ENCODE assay signal across 8 cellular contexts in the genomic region with DNA sequence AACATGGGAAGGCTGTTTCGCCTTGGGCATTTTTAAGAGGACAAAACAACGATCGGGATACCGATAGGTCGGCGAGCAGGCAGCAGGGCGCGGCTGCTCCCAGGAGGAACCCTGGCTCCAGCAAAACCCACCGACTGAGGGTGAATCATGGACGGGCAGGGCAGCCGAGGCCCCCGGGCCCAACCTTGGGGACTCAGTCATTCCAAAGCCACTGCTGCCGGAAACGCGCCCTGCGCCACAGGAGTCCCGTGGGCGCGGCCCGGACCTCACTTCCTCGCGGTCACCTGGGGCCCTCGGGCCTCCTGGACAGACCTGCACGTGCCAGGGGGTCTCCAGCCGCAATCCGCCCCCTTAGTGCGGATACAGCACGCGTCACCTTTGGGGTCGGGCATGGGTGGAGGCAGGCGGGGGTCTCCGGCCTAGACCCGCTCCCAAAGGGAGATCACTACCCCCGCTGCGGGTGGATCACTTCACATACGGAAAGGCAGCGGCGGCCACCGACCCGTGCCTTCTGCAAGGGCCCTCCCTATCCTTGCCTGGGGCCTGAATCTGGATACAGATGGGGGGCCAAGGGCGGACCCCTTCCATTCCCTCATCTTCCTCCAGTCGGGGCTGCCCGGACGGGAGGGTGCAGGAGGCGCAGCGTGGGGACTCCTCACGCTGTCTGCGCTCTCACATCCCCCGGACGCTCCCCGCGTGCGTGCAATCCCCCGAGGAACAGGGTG. TPM values are rescaled to one million over a fixed set of nuclear protein-coding genes. Genes with fewer than 3 reads are reported as not detected.
DNase-seq lines count a peak whose midpoint lies in the region; ATAC-seq, FAIRE-seq and TF ChIP-seq lines count a peak whose summit lies in the region.

No MANE protein-coding gene starts in this region.

- POLR2A ChIA-PET in GM12878 (lab: Charles Lee): interaction anchor here (0.6 to 1.2 kb wide), 3 partner anchors 107 to 343 kb away, joined by 5 to 6 read pairs (median 5); no protein-coding TSS in a partner anchor

- TF ChIP-seq EP300 in GM12878 (IDR thresholded peaks at IDR 0.05; ENCODE audit: borderline replicate concordance in 1 of 2, control insufficient read depth in 1 of 2, low read depth in 2 of 2, low read length in 2 of 2): no peak

- SMC1A ChIA-PET in GM12878 (lab: Charles Lee; ENCODE audit: uncharacterized antibody, unreplicated experiment): no interaction called here

- intact Hi-C loops in GM12878 (cut with micrococcal nuclease; ENCODE audit: unreplicated experiment) (loop anchor here (5.0 to 10.0 kb wide), 4 partner anchors 201 to 1379 kb away; a partner anchor contains a TSS), gastrocnemius medialis (cut with DNase I; ENCODE audit: low total_unique reads) (loop anchor here (2.0 kb wide), 1 partner anchor 1227 kb away; no protein-coding TSS in a partner anchor)

- H3K27ac ChIP-seq in GM12878 (ENCODE audit: control insufficient read depth, insufficient read depth): peak overlapping the region; percentile 91
- H3K27ac ChIP-seq in gastrocnemius medialis: peak overlapping the region; percentile 87 to 92 (median 90)

- H3K27me3 Mint-ChIP-seq in T-helper 2 cell treated with Interferon-gamma antibody and Interleukin-4, amounts not matched to agents 5 μg/mL and 100 μg/mL, for 36 hours (ENCODE audit: low read depth): peaks cover under 1% of the 10 kb centered on the region

- CTCF ChIA-PET in GM12878 (lab: Yijun Ruan, JAX): interaction anchor here (1.3 kb wide), 1 partner anchor 72 kb away, joined by 3 read pairs; no protein-coding TSS in a partner anchor

- in situ Hi-C loops in GM12878 (cut with MboI): no loop called here
- in situ Hi-C loops in gastrocnemius medialis (cut with MboI; ENCODE audit: low sequenced_read_pairs in 4 of 4): no loop called here

- no peak for FAIRE-seq in GM12878 (lab: Jason Lieb, UNC)

- peak; percentile 19 for ATAC-seq in GM21381 (IDR thresholded peaks at IDR 0.05; ENCODE audit: unreplicated experiment)
- ATAC-seq in GM12878: peak; percentile 35
- ATAC-seq in gastrocnemius medialis: peak; percentile 40 to 44

- peak overlapping the region; percentile 92 for H3K4me3 ChIP-seq in GM12878
- peak overlapping the region; percentile 89 for H3K4me3 ChIP-seq in iPS-11a (ENCODE audit: low read depth, low read length)
- peak overlapping the region; percentile 73 to 85 (median 79) for H3K4me3 ChIP-seq in gastrocnemius medialis

- H2AFZ ChIP-seq in GM12878 (ENCODE audit: control insufficient read depth, low read depth, low read length): peak overlapping the region; percentile 35

- RAD21 ChIA-PET in GM12878 (lab: Charles Lee; ENCODE audit: unreplicated experiment): interaction anchor here (0.6 to 2.1 kb wide), 3 partner anchors 39 to 105 kb away, joined by 3 to 16 read pairs (median 8); no protein-coding TSS in a partner anchor

- no peaks in the 10 kb centered on the region for H3K9me3 ChIP-seq in GM12878 (replicated peaks; ENCODE audit: control insufficient read depth, insufficient read depth, low read length)
- H3K9me3 ChIP-seq in gastrocnemius medialis: no peaks in the 10 kb centered on the region

- H3K4me1 ChIP-seq in GM12878 (ENCODE audit: control insufficient read depth, insufficient read depth, low read length) (peaks cover 24% of the 10 kb centered on the region), gastrocnemius medialis (peaks cover 7 to 15% of the 10 kb centered on the region in 2 donors)

- no peak for TF ChIP-seq RAD21 in GM12878 (IDR thresholded peaks at IDR 0.05; ENCODE audit: insufficient read depth, low read depth, low read length)

- H3K4me1 Mint-ChIP-seq in T-helper 2 cell treated with Interferon-gamma antibody and Interleukin-4, amounts not matched to agents 5 μg/mL and 100 μg/mL, for 36 hours (ENCODE audit: low read depth): peaks cover 49% of the 10 kb centered on the region

- under 1% methylated on average over 54 of the region's 54 CpGs for WGBS in GM12878 (ENCODE audit: insufficient coverage, insufficient replicate concordance, low lambda C conversion rate, missing lambda C conversion rate)

- peak overlapping the region; percentile 98 for H3K4me3 Mint-ChIP-seq in T-helper 2 cell treated with Interferon-gamma antibody and Interleukin-4, amounts not matched to agents 5 μg/mL and 100 μg/mL, for 36 hours

- peaks cover 68% of the 10 kb centered on the region for H3K79me2 ChIP-seq in GM12878 (ENCODE audit: control insufficient read depth, insufficient read depth, low read length)

- H3K9ac ChIP-seq in GM12878 (ENCODE audit: control insufficient read depth, insufficient read depth, low read length): peak overlapping the region; percentile 92

- peak overlapping the region; percentile 100 for H3K27ac Mint-ChIP-seq in T-helper 2 cell treated with Interferon-gamma antibody and Interleukin-4, amounts not matched to agents 5 μg/mL and 100 μg/mL, for 36 hours

- H3K36me3 ChIP-seq in GM12878 (ENCODE audit: control insufficient read depth in 2 of 2, insufficient read depth in 2 of 2, low read length in 1 of 2) (no peaks in the 10 kb centered on the region), gastrocnemius medialis (peaks cover 0 to under 1% of the 10 kb centered on the region in 2 donors)

- no peaks in the 10 kb centered on the region for H3K9me3 Mint-ChIP-seq in T-helper 2 cell treated with Interferon-gamma antibody and Interleukin-4, amounts not matched to agents 5 μg/mL and 100 μg/mL, for 36 hours

- TF ChIP-seq POLR2A in GM12878 (IDR thresholded peaks at IDR 0.05; ENCODE audit: low read depth, low read length): 0 out of 2 replicates have a peak, but pooled peaks have one; percentile 16
- TF ChIP-seq POLR2A in gastrocnemius medialis (IDR thresholded peaks at IDR 0.05): peak; percentile 18 to 49

- TF ChIP-seq CTCF in GM12878 (IDR thresholded peaks at IDR 0.05 in 2 of 3, conservative IDR thresholded peaks at IDR 0.05 in 1 of 3; ENCODE audit: control insufficient read depth in 2 of 3, extremely low read depth in 1 of 3, insufficient read depth in 1 of 3, low read depth in 3 of 3, low read length in 3 of 3): no peak
- no peak for TF ChIP-seq CTCF in gastrocnemius medialis (IDR thresholded peaks at IDR 0.05 in 4 of 5, conservative IDR thresholded peaks at IDR 0.05 in 1 of 5)

- DNase-seq in COR-L47 (lab: John Stamatoyannopoulos, UW) (peak; percentile 43), HT1080 (ENCODE audit: low read depth) (peak; percentile 69), GM12878 (ENCODE audit: low read depth, low spot score) (no peak), gastrocnemius medialis (peak; percentile 23 to 49), superior temporal gyrus (ENCODE audit: extremely low spot score) (no peak)
- DNase-seq in T-helper 2 cell treated with Interferon-gamma antibody and Interleukin-4, amounts not matched to agents 5 μg/mL and 100 μg/mL, for 36 hours (ENCODE audit: low spot score): peak; percentile 71

- BruUV-seq in GM12878 (replicated peaks; lab: Mats Ljungman, UMichigan): no TSS peak

- peaks cover 20% of the 10 kb centered on the region for H3K36me3 Mint-ChIP-seq in T-helper 2 cell treated with Interferon-gamma antibody and Interleukin-4, amounts not matched to agents 5 μg/mL and 100 μg/mL, for 36 hours (ENCODE audit: low read depth)

- H3K4me2 ChIP-seq in GM12878 (ENCODE audit: control insufficient read depth, insufficient read depth): peak overlapping the region; percentile 85

- H3K27me3 ChIP-seq in GM12878 (replicated peaks in 1 of 2; ENCODE audit: control insufficient read depth in 2 of 2, insufficient read depth in 2 of 2, low read length in 1 of 2) (no peaks in the 10 kb centered on the region), gastrocnemius medialis (no peaks in the 10 kb centered on the region)

- no peaks in the 10 kb centered on the region for H4K20me1 ChIP-seq in GM12878 (ENCODE audit: control insufficient read depth, insufficient read depth)

RNA-seq across cellular contexts. Expression of a gene that starts 0.7 kb away (rescaled TPM):
- total RNA-seq in HT1080 (2014; rRNA removed; shearing (Covaris generic)): 415 and 517 TPM in 2 replicates
- polyA plus RNA-seq in HT1080 (2015; cell fraction: cytosol; rRNA removed): 763 and 789 TPM in 2 replicates
- polyA plus RNA-seq in HT1080 (2015; cell fraction: nucleus; rRNA removed): 261 and 287 TPM in 2 replicates
- total RNA-seq in GM12878 (2013; cell fraction: nucleolus; rRNA removed): 33.5 and 41.0 TPM in 2 replicates
- total RNA-seq in GM12878 (2014; rRNA removed): 309 and 324 TPM in 2 replicates
- total RNA-seq in GM12878 (2014; rRNA removed; fragmentation: Illumina TruSeq; extraction: Trizol): 434 and 441 TPM in 2 replicates
- total RNA-seq in GM12878 (2021): 359 and 374 TPM in 2 replicates
- 583 TPM for polyA plus RNA-seq in GM12878 (2011; ENCODE audit: low read depth)
- polyA plus RNA-seq in GM12878 (2011; rRNA removed): 704 and 840 TPM in 2 replicates
- polyA plus RNA-seq in GM12878 (2011; cell fraction: cytosol; rRNA removed): 373 and 435 TPM in 2 replicates
- polyA plus RNA-seq in GM12878 (2011; cell fraction: nucleus; rRNA removed): 189 and 231 TPM in 2 replicates
- polyA plus RNA-seq in GM12878 (2012): 330 and 336 TPM in 2 replicates
- 596 and 678 TPM in 2 replicates for polyA plus RNA-seq in GM12878 (2014; fragmentation: Illumina TruSeq; extraction: Trizol)
- polyA plus RNA-seq in GM12878 (2014; fragmentation: Nextera tagmentation; extraction: Ambion mirVana): 1,000 to 10,000 TPM; 2,263 to 2,304 TPM
- 345 and 460 TPM in 2 replicates for polyA plus RNA-seq in GM12878 (2014; rRNA removed)
- 1,000 to 10,000 TPM; 1,248 to 1,349 TPM for polyA plus RNA-seq in GM12878 (2016; fragmentation: Nextera tagmentation; extraction: Ambion mirVana)
- polyA minus RNA-seq in GM12878 (2011; rRNA and poly(A)+ RNA removed): 124 and 150 TPM in 2 replicates
- 43.7 and 51.6 TPM in 2 replicates for polyA minus RNA-seq in GM12878 (2011; cell fraction: cytosol; rRNA and poly(A)+ RNA removed)
- polyA minus RNA-seq in GM12878 (2011; cell fraction: nucleus; rRNA and poly(A)+ RNA removed): 26.1 and 30.3 TPM in 2 replicates
- 100 to 1,000 TPM in 1 of 4 donors, 10 to 100 TPM in 3; 44.9 to 130 (median 58.5) TPM for total RNA-seq in gastrocnemius medialis

RNA-seq across cellular contexts. Expression of a gene that starts 47.6 kb away (rescaled TPM):
- not detected in 2 replicates for total RNA-seq in HT1080 (2014; rRNA removed; shearing (Covaris generic))
- polyA plus RNA-seq in HT1080 (2015; cell fraction: cytosol; rRNA removed): not detected in 2 replicates
- polyA plus RNA-seq in HT1080 (2015; cell fraction: nucleus; rRNA removed): not detected in 2 replicates
- not detected in 2 replicates for total RNA-seq in GM12878 (2013; cell fraction: nucleolus; rRNA removed)
- total RNA-seq in GM12878 (2014; rRNA removed) (not detected in 2 replicates), GM12878 (2014; rRNA removed; fragmentation: Illumina TruSeq; extraction: Trizol) (not detected in 2 replicates), GM12878 (2021) (not detected in 2 replicates), gastrocnemius medialis (not detected)
- not detected for polyA plus RNA-seq in GM12878 (2011; ENCODE audit: low read depth)
- polyA plus RNA-seq in GM12878 (2011; rRNA removed) (0.04 TPM in 1 of 2 replicates, not detected in the other), GM12878 (2014; fragmentation: Illumina TruSeq; extraction: Trizol) (not detected in 2 replicates), GM12878 (2014; fragmentation: Nextera tagmentation; extraction: Ambion mirVana) (not detected), GM12878 (2014; rRNA removed) (not detected in 2 replicates), GM12878 (2016; fragmentation: Nextera tagmentation; extraction: Ambion mirVana) (not detected)
- polyA plus RNA-seq in GM12878 (2011; cell fraction: cytosol; rRNA removed): not detected in 2 replicates
- polyA plus RNA-seq in GM12878 (2011; cell fraction: nucleus; rRNA removed): not detected in 2 replicates
- polyA plus RNA-seq in GM12878 (2012): 0.04 and 0.16 TPM in 2 replicates
- not detected in 2 replicates for polyA minus RNA-seq in GM12878 (2011; rRNA and poly(A)+ RNA removed)
- polyA minus RNA-seq in GM12878 (2011; cell fraction: cytosol; rRNA and poly(A)+ RNA removed): not detected in 2 replicates
- polyA minus RNA-seq in GM12878 (2011; cell fraction: nucleus; rRNA and poly(A)+ RNA removed): 0.12 TPM in 1 of 2 replicates, not detected in the other

Comparison
In these comparisons a context has a peak if more than half of its experiments do, and no peak if none do; other contexts are left out.
1. DNase-seq: peak in COR-L47 (single experiment), HT1080 (single experiment), T-helper 2 cell treated with Interferon-gamma antibody and Interleukin-4, amounts not matched to agents 5 μg/mL and 100 μg/mL, for 36 hours (single experiment) and gastrocnemius medialis (2 of 2); none in GM12878 (single experiment) and superior temporal gyrus (single experiment).
2. Peak in every context shown above with its lines, with median percentiles within 50 percentile points of each other: ATAC-seq and H3K4me3 ChIP-seq.